ENCODE assay signal across 13 cellular contexts in genomic region chr4:123346944-123347343, GRCh38.
"Had no signal": no experiment of that assay in that cellular context is flagged by ENCODE, and none has a peak within 500 bp of the region (broad histone marks: within the 10 kb centered on the region; RNA-seq: fewer than 3 reads in every experiment).

No MANE protein-coding gene starts in this region.

- ATAC-seq: activated CD8-positive, alpha-beta memory T cell treated with anti-CD3 and anti-CD28 coated beads, Interleukin-2, amount 10 ng/mL, durations not matched to agents 7 days and 5 days; effector memory CD8-positive, alpha-beta T cell had no signal

- DNase-seq: activated CD4-positive, alpha-beta T cell treated with anti-CD3 and anti-CD28 coated beads for 1 hour; activated CD4-positive, alpha-beta T cell treated with anti-CD3 and anti-CD28 coated beads, Interleukin-2, amount 50 U/mL, for 48 hours; activated CD8-positive, alpha-beta memory T cell treated with anti-CD3 and anti-CD28 coated beads, Interleukin-2, amount 10 ng/mL, durations not matched to agents 7 days and 5 days; activated effector memory CD4-positive, alpha-beta T cell treated with anti-CD3 and anti-CD28 coated beads, Interleukin-2, amount 50 U/mL, for 16 hours; activated T-cell treated with anti-CD3 and anti-CD28 coated beads, Interleukin-2, amount 50 U/mL, for 24 hours; cerebellar nuclear complex; effector memory CD8-positive, alpha-beta T cell; naive B cell; nucleus accumbens; stimulated activated CD4-positive, alpha-beta T cell treated with anti-CD3 and anti-CD28 coated beads, Interleukin-4, amount 100 ng/mL, for 4 hours; stomach had no signal

- H3K36me3 Mint-ChIP-seq: activated CD8-positive, alpha-beta memory T cell treated with anti-CD3 and anti-CD28 coated beads, Interleukin-2, amount 10 ng/mL, durations not matched to agents 7 days and 5 days; activated naive CD8-positive, alpha-beta T cell; naive B cell had no signal

- H3K27ac Mint-ChIP-seq: activated CD8-positive, alpha-beta memory T cell treated with anti-CD3 and anti-CD28 coated beads, Interleukin-2, amount 10 ng/mL, durations not matched to agents 7 days and 5 days; activated naive CD8-positive, alpha-beta T cell; activated T-cell treated with anti-CD3 and anti-CD28 coated beads, Interleukin-2, amount 50 U/mL, for 24 hours; dendritic cell treated with granulocyte-macrophage colony-stimulating factor and Interleukin-4, amounts not matched to agents 40 ng/mL and 50 ng/mL, for 4 days; effector memory CD8-positive, alpha-beta T cell had no signal

- H3K27me3 Mint-ChIP-seq: naive B cell had no signal

- H3K4me3 Mint-ChIP-seq: activated CD8-positive, alpha-beta memory T cell treated with anti-CD3 and anti-CD28 coated beads, Interleukin-2, amount 10 ng/mL, durations not matched to agents 7 days and 5 days; activated naive CD8-positive, alpha-beta T cell; activated T-cell treated with anti-CD3 and anti-CD28 coated beads, Interleukin-2, amount 50 U/mL, for 24 hours; dendritic cell treated with granulocyte-macrophage colony-stimulating factor and Interleukin-4, amounts not matched to agents 40 ng/mL and 50 ng/mL, for 4 days; effector memory CD8-positive, alpha-beta T cell had no signal

- H3K9me3 Mint-ChIP-seq: activated T-cell treated with anti-CD3 and anti-CD28 coated beads, Interleukin-2, amount 50 U/mL, for 24 hours; dendritic cell treated with granulocyte-macrophage colony-stimulating factor and Interleukin-4, amounts not matched to agents 40 ng/mL and 50 ng/mL, for 4 days; effector memory CD8-positive, alpha-beta T cell had no signal
